Comparison of ENCODE assay signal across 1 cellular context in the genomic region with DNA sequence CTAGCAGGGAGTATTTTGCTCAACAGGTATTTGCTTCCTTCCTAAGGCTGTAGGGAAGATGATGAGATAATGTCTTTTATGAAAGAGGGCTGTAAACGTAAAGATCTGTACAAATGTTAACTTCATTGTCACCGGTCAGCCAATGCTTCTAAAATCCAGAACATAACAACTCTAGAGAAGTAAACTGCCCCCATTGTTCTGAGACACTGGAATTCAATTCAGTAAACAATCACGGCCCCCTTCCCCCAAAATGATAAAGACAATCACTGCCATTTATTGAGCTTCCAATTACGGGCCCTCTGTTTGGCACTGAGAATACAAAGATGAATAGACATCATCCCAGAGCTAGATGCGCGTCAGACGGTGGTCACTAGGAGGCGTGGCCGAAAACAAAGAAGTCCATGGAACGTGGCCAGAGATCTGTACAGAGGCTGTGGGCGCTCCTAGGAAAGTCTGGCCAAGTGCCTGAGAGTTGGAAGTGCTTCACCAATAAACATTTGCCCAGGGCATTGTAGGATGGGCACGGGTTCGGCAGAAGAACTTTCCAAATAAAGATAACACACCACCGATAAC.
TF ChIP-seq lines count a peak whose summit lies in the region.

No MANE protein-coding gene starts in this region.

TF ChIP-seq in GM23338, 12 proteins besides CTCF, POLR2A, EP300 and RAD21 (continued from another document):
- no peak for TF ChIP-seq ZNF462 (CRISPR knock-in tag; IDR thresholded peaks at IDR 0.05)
- TF ChIP-seq ZNF331 (CRISPR knock-in tag; IDR thresholded peaks at IDR 0.05; ENCODE audit: low read depth): no peak
- no peak for TF ChIP-seq ZNF114 (CRISPR knock-in tag; IDR thresholded peaks at IDR 0.05)
